Comparison of ENCODE assay signal across 30 cellular contexts in genomic region chr9:135577256-135577655, GRCh38. TPM values are rescaled to one million over a fixed set of nuclear protein-coding genes. Genes with fewer than 3 reads are reported as not detected.
"Had no signal": no experiment of that assay in that cellular context is flagged by ENCODE, and none has a peak within 500 bp of the region (broad histone marks: within the 10 kb centered on the region; RNA-seq: fewer than 3 reads in every experiment).

No MANE protein-coding gene starts in this region.

- H3K4me3 ChIP-seq: colonic mucosa, esophagus squamous epithelium, gastrocnemius medialis, heart right ventricle, lower lobe of right lung had no signal

- H3K9me3 ChIP-seq: colonic mucosa, esophagus squamous epithelium, gastrocnemius medialis, heart right ventricle, lower lobe of right lung had no signal

- H3K27ac ChIP-seq: colonic mucosa, epithelial cell of prostate, esophagus squamous epithelium, gastrocnemius medialis, heart right ventricle, lower lobe of right lung had no signal

- H3K36me3 ChIP-seq: colonic mucosa, esophagus squamous epithelium, gastrocnemius medialis, heart right ventricle, lower lobe of right lung had no signal

- H3K27me3 ChIP-seq: colonic mucosa had no signal

- DNase-seq: cerebellar nuclear complex; colonic mucosa; cortex of kidney; effector CD8-positive, alpha-beta T cell; effector memory CD8-positive, alpha-beta T cell; endodermal cell; erythroblast; esophagus squamous epithelium; foreskin fibroblast; foreskin melanocyte; gastrocnemius medialis; glutamatergic neuron; heart right ventricle; hippocampal formation; left colon; left ventricle myocardium superior; lower lobe of right lung; mesenchymal stem cell; midbrain had no signal

- H3K4me1 ChIP-seq: colonic mucosa, esophagus squamous epithelium, gastrocnemius medialis, heart right ventricle, lower lobe of right lung had no signal

RNA-seq across cellular contexts. Expression of gene PAEP, which starts 15.7 kb away (rescaled TPM):
- total RNA-seq: chondrocyte, colonic mucosa, dermis microvascular lymphatic vessel endothelial cell, endodermal cell, esophagus mucosa, esophagus squamous epithelium, gastrocnemius medialis, glomerular endothelial cell, heart right ventricle, kidney epithelial cell, left colon, left lobe of liver, left ventricle myocardium superior, lower lobe of right lung, lung microvascular endothelial cell, mononuclear cell, mucosa of gallbladder had no signal

RNA-seq across cellular contexts. Expression of gene OBP2A, which starts 31.3 kb away (rescaled TPM):
- total RNA-seq: colonic mucosa, dermis microvascular lymphatic vessel endothelial cell, endodermal cell, esophagus mucosa, esophagus squamous epithelium, gastrocnemius medialis, glomerular endothelial cell, heart right ventricle, kidney epithelial cell, left colon, left lobe of liver, left ventricle myocardium superior, lower lobe of right lung, lung microvascular endothelial cell, mononuclear cell, mucosa of gallbladder had no signal

RNA-seq across cellular contexts. Expression of gene LCN1, which starts 56.0 kb away (rescaled TPM):
- total RNA-seq: colonic mucosa, dermis microvascular lymphatic vessel endothelial cell, endodermal cell, esophagus mucosa, esophagus squamous epithelium, gastrocnemius medialis, glomerular endothelial cell, kidney epithelial cell, left colon, left lobe of liver, left ventricle myocardium superior, lower leg skin, lower lobe of right lung, lung microvascular endothelial cell, mononuclear cell, mucosa of gallbladder had no signal
